Comparison of ENCODE assay signal across 8 cellular contexts in genomic region chr10:110355181-110355831, GRCh38. TPM values are rescaled to one million over a fixed set of nuclear protein-coding genes. Genes with fewer than 3 reads are reported as not detected.
DNase-seq lines count a peak whose midpoint lies in the region; ATAC-seq, FAIRE-seq and TF ChIP-seq lines count a peak whose summit lies in the region.

No MANE protein-coding gene starts in this region.

- H3K4me1 ChIP-seq in left ventricle myocardium inferior: peaks cover 40% of the 10 kb centered on the region

- TF ChIP-seq CTCF in GM20000 (IDR thresholded peaks at IDR 0.05; ENCODE audit: extremely low read depth, missing control alignments) (no peak), left ventricle myocardium inferior (IDR thresholded peaks at IDR 0.05; ENCODE audit: borderline replicate concordance) (no peak)

- FAIRE-seq in GM12892 (lab: Jason Lieb, UNC): peak; percentile 77

- DNase-seq in GM12892 (ENCODE audit: insufficient read length): no peak
- DNase-seq in GM20000 (ENCODE audit: low spot score): peak; percentile 73
- DNase-seq in central memory CD4-positive, alpha-beta T cell: peak; percentile 17
- no peak for DNase-seq in hippocampal formation (lab: John Stamatoyannopoulos, UW)
- no peak for DNase-seq in kidney glomerular epithelial cell (lab: John Stamatoyannopoulos, UW)
- no peak for DNase-seq in NCI-H446 (lab: John Stamatoyannopoulos, UW)
- DNase-seq in left ventricle myocardium inferior: no peak

- intact Hi-C loops in left ventricle myocardium inferior (cut with micrococcal nuclease): no loop called here

- peak; percentile 31 for ATAC-seq in HG03460 (IDR thresholded peaks at IDR 0.05; ENCODE audit: unreplicated experiment)

- no peaks in the 10 kb centered on the region for H3K27me3 ChIP-seq in left ventricle myocardium inferior (ENCODE audit: low read depth)

- no peaks in the 10 kb centered on the region for H3K36me3 ChIP-seq in left ventricle myocardium inferior

- H3K9me3 ChIP-seq in left ventricle myocardium inferior (replicated peaks): no peaks in the 10 kb centered on the region

- no peak overlapping the region for H3K27ac ChIP-seq in left ventricle myocardium inferior (replicated peaks)

- TF ChIP-seq POLR2A in GM12892 (IDR thresholded peaks at IDR 0.05; ENCODE audit: low read depth, low read length): peak; percentile 34; the same call in 1 of the 2 replicates

- no peak overlapping the region for H3K4me3 ChIP-seq in left ventricle myocardium inferior

RNA-seq across cellular contexts. Expression of gene SMNDC1, which starts 50.6 kb away (rescaled TPM):
- 30.7 TPM for polyA plus RNA-seq in GM12892 (2012; ENCODE audit: missing spikeins)
- total RNA-seq in left ventricle myocardium inferior: 24.1 TPM

Comparison
In these comparisons a context has a peak if more than half of its experiments do, and no peak if none do; other contexts are left out.
1. DNase-seq: peak in GM20000 (single experiment) and central memory CD4-positive, alpha-beta T cell (single experiment); none in GM12892 (single experiment), hippocampal formation (0 of 2), kidney glomerular epithelial cell (single experiment), NCI-H446 (0 of 2) and left ventricle myocardium inferior (single experiment).